ENCODE assay signal across 18 cellular contexts in the genomic region with DNA sequence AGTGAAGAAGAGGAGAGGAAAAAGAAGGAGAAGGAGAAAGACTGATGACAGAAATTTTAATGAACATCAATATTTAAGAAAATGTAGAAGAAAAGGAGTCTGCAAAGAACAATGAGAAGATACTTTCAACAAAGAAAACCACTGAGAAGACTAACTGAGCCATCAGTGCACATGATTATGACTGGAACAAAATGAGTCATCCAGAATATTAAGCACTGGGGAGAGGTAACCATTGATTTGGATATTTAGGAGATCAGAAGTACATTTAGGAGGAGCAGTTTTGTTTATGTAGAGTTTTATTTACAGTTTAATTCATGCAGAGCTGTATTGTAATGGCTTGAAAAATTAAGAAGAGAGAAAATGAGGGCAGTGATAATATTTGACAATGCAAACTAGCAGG.
A peak's percentile ranks its signal among the peaks of the same experiment; 100 is the strongest.
DNase-seq lines count a peak whose midpoint lies in the region; ATAC-seq and TF ChIP-seq lines count a peak whose summit lies in the region.
"Had no signal": no experiment of that assay in that cellular context is flagged by ENCODE, and none has a peak within 500 bp of the region (broad histone marks: within the 10 kb centered on the region; RNA-seq: fewer than 3 reads in every experiment).

No MANE protein-coding gene starts in this region.

- H3K79me2 ChIP-seq in GM23338 (replicated peaks; ENCODE audit: insufficient read depth): no peaks in the 10 kb centered on the region

- H3K4me1 ChIP-seq in GM23338 (ENCODE audit: insufficient read depth): peaks cover 14% of the 10 kb centered on the region
- H3K4me1 ChIP-seq: colonic mucosa, SJSA1 had no signal

- H3K9me2 ChIP-seq in GM23338 (ENCODE audit: insufficient read depth): no peaks in the 10 kb centered on the region

- H2AFZ ChIP-seq in GM23338: no peak overlapping the region

- no peaks in the 10 kb centered on the region for H3K36me3 Mint-ChIP-seq in GM23338 (ENCODE audit: low read depth)
- H3K36me3 Mint-ChIP-seq: CD4-positive, alpha-beta memory T cell had no signal

- 0 out of 2 replicates have a peak overlapping the region, but pooled peaks have one; percentile 43 for H3K27ac Mint-ChIP-seq in GM23338
- H3K27ac Mint-ChIP-seq: activated T-helper 17 cell treated with anti-CD3 and anti-CD28 coated beads, Interleukin-2, amount 50 U/mL, for 72 hours had no signal

- DNase-seq in A172 (ENCODE audit: low spot score): peak; percentile 14
- no peak for DNase-seq in GM23338 (ENCODE audit: low spot score)
- peak; percentile 4 for DNase-seq in SW480 (ENCODE audit: low spot score)
- DNase-seq in fibroblast of villous mesenchyme (ENCODE audit: low read depth): peak; percentile 3
- no peak for DNase-seq in dorsolateral prefrontal cortex
- no peak for DNase-seq in omental fat pad (ENCODE audit: low spot score)
- no peak for DNase-seq in DMS114 treated with DMSO at 0.1 percent for 48 hours (lab: John Stamatoyannopoulos, UW; ENCODE audit: unreplicated experiment)
- DNase-seq: CD4-positive, alpha-beta memory T cell; colonic mucosa; hippocampal formation; left colon; NCI-H187; NCI-H446; stimulated activated naive CD4-positive, alpha-beta T cell treated with Interleukin-2 at 50 U/mL for 16 hours had no signal

- no peak for TF ChIP-seq CTCF in GM23338 (conservative IDR thresholded peaks at IDR 0.05; ENCODE audit: low read depth in 2 of 2)
- no peak for TF ChIP-seq CTCF in fibroblast of villous mesenchyme (IDR thresholded peaks at IDR 0.05; ENCODE audit: insufficient read depth, low read depth, low read length)
- no peak for TF ChIP-seq CTCF in dorsolateral prefrontal cortex (IDR thresholded peaks at IDR 0.05 in 54 of 56, conservative IDR thresholded peaks at IDR 0.05 in 2 of 56; ENCODE audit: low read depth in 1 of 56, partially characterized antibody in 56 of 56)
- no peak for TF ChIP-seq CTCF in omental fat pad (IDR thresholded peaks at IDR 0.05)

- H3K27me3 ChIP-seq in GM23338 (ENCODE audit: insufficient read depth) (no peaks in the 10 kb centered on the region), dorsolateral prefrontal cortex (no peaks in the 10 kb centered on the region)
- H3K27me3 ChIP-seq: colonic mucosa, SJSA1 had no signal

- ATAC-seq in GM23338 (no peak), GM18517 (IDR thresholded peaks at IDR 0.05; ENCODE audit: unreplicated experiment) (no peak), omental fat pad (ENCODE audit: low FRiP score) (no peak)
- ATAC-seq: activated T-helper 17 cell treated with anti-CD3 and anti-CD28 coated beads, Interleukin-2, amount 50 U/mL, for 72 hours; esophagus mucosa; left colon had no signal

- H3K4me2 ChIP-seq in GM23338: no peak overlapping the region

- peaks cover 2% of the 10 kb centered on the region for H3K27me3 Mint-ChIP-seq in GM23338 (ENCODE audit: insufficient read depth, low read depth, poor library complexity)
- H3K27me3 Mint-ChIP-seq: activated T-helper 17 cell treated with anti-CD3 and anti-CD28 coated beads, Interleukin-2, amount 50 U/mL, for 72 hours had no signal

- H3K36me3 ChIP-seq in GM23338 (ENCODE audit: insufficient read depth): no peaks in the 10 kb centered on the region
- H3K36me3 ChIP-seq: colonic mucosa, SJSA1 had no signal

- H3K27ac ChIP-seq in GM23338 (ENCODE audit: low read depth): no peak overlapping the region
- H3K27ac ChIP-seq in dorsolateral prefrontal cortex: no peak overlapping the region
- H3K27ac ChIP-seq: colonic mucosa, SJSA1 had no signal

- no peaks in the 10 kb centered on the region for H3F3A ChIP-seq in GM23338 (replicated peaks; ENCODE audit: low read depth)

- no peaks in the 10 kb centered on the region for H4K20me1 ChIP-seq in GM23338 (replicated peaks; ENCODE audit: insufficient read depth)

- intact Hi-C loops in dorsolateral prefrontal cortex (cut with DNase I): no loop called here

- H3K4me1 Mint-ChIP-seq in GM23338: peaks cover 14% of the 10 kb centered on the region
- H3K4me1 Mint-ChIP-seq: activated T-helper 17 cell treated with anti-CD3 and anti-CD28 coated beads, Interleukin-2, amount 50 U/mL, for 72 hours; CD4-positive, alpha-beta memory T cell had no signal

- no peaks in the 10 kb centered on the region for H3K9me3 Mint-ChIP-seq in GM23338
- H3K9me3 Mint-ChIP-seq: activated T-helper 17 cell treated with anti-CD3 and anti-CD28 coated beads, Interleukin-2, amount 50 U/mL, for 72 hours had no signal

- H3K4me3 Mint-ChIP-seq in GM23338: no peak overlapping the region
- H3K4me3 Mint-ChIP-seq: activated T-helper 17 cell treated with anti-CD3 and anti-CD28 coated beads, Interleukin-2, amount 50 U/mL, for 72 hours; CD4-positive, alpha-beta memory T cell had no signal

- H3K4me3 ChIP-seq in GM23338: no peak overlapping the region
- H3K4me3 ChIP-seq in fibroblast of villous mesenchyme (ENCODE audit: low read depth, low read length): no peak overlapping the region
- H3K4me3 ChIP-seq in dorsolateral prefrontal cortex: no peak overlapping the region
- H3K4me3 ChIP-seq: colonic mucosa, SJSA1 had no signal

TF ChIP-seq in GM23338, 12 proteins besides CTCF, POLR2A, EP300 and RAD21:
- TF ChIP-seq EZH2 (IDR thresholded peaks at IDR 0.05; ENCODE audit: low read depth, unreplicated experiment): no peak

Comparison
In these comparisons a context has a peak if more than half of its experiments do, and no peak if none do; other contexts are left out.
1. DNase-seq: peak in A172 (single experiment), SW480 (single experiment) and fibroblast of villous mesenchyme (single experiment); none in GM23338 (single experiment), dorsolateral prefrontal cortex (0 of 10), omental fat pad (single experiment) and DMS114 treated with DMSO at 0.1 percent for 48 hours (single experiment).